2 cellular contexts compared by ENCODE assay signal in the genomic region with DNA sequence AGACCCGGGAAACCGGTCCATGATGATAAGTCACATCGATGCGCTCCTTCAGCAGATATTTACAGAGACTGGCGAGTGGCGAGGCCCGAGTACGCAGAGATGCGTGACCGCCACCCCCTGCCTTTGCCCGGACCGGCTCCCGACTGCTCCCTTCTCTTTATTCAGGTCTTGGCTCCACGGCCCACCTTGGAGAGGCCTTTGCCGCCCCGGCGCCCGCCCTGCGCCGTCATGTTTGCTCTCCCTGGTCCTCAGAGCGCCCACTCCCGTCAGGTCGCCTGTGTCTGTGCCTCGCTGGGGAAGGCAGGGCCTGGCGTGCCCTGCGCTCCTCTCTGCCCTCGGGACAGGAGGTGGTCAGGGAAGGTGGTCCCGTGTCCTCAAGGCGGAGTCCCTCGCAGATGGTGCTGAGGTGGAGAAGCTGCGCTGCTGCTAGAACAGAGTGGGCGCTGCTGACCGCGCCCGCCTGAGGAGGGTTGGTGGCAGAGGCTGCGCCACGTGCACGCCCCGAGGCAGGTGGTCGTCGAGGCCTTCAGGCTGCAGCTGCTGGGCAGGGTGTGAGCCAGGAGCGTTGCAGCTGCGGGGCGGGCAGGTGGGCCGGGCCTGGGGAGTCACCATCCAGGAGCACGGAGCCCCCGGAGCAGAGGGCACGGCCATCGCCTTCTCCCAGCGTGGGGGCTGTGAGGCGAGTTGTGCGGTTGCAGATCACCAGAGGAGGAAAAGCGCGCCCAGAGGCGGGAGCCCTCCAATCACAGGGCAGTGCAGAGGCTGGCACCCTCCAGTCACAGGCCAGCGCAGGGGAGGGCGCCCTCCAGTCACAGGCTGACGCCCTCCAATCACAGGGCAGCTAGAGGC.
A peak's percentile ranks its signal among the peaks of the same experiment; 100 is the strongest.
TF ChIP-seq lines count a peak whose summit lies in the region.

No MANE protein-coding gene starts in this region.

TF ChIP-seq in WTC11, 78 proteins besides CTCF, POLR2A, EP300 and RAD21:
- TF ChIP-seq TEAD4 (CRISPR knock-in tag; IDR thresholded peaks at IDR 0.05) (no peak), ZNF263 (CRISPR knock-in tag; IDR thresholded peaks at IDR 0.05; ENCODE audit: low read depth) (no peak), TCF7 (CRISPR knock-in tag; IDR thresholded peaks at IDR 0.05; ENCODE audit: low read depth) (0 out of 2 replicates have a peak, but pooled peaks have one; percentile 56)
- TF ChIP-seq, protein P1, sequence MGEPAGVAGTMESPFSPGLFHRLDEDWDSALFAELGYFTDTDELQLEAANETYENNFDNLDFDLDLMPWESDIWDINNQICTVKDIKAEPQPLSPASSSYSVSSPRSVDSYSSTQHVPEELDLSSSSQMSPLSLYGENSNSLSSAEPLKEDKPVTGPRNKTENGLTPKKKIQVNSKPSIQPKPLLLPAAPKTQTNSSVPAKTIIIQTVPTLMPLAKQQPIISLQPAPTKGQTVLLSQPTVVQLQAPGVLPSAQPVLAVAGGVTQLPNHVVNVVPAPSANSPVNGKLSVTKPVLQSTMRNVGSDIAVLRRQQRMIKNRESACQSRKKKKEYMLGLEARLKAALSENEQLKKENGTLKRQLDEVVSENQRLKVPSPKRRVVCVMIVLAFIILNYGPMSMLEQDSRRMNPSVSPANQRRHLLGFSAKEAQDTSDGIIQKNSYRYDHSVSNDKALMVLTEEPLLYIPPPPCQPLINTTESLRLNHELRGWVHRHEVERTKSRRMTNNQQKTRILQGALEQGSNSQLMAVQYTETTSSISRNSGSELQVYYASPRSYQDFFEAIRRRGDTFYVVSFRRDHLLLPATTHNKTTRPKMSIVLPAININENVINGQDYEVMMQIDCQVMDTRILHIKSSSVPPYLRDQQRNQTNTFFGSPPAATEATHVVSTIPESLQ (CRISPR knock-in tag; IDR thresholded peaks at IDR 0.05) = no peak
- TF ChIP-seq, protein P2, sequence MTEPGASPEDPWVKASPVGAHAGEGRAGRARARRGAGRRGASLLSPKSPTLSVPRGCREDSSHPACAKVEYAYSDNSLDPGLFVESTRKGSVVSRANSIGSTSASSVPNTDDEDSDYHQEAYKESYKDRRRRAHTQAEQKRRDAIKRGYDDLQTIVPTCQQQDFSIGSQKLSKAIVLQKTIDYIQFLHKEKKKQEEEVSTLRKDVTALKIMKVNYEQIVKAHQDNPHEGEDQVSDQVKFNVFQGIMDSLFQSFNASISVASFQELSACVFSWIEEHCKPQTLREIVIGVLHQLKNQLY (CRISPR knock-in tag; IDR thresholded peaks at IDR 0.05) = no peak

TF ChIP-seq in HepG2, 621 proteins besides CTCF, POLR2A, EP300 and RAD21:
- TF ChIP-seq AGO2 (optimal IDR thresholded peaks at IDR 0.05; ENCODE audit: low read depth, low read length) (peak; percentile 66), CEBPB (IDR thresholded peaks at IDR 0.05; ENCODE audit: borderline replicate concordance, low read depth, low read length) (no peak), RBM22 (optimal IDR thresholded peaks at IDR 0.05; ENCODE audit: low read length) (no peak), NFE2 (CRISPR knock-in tag; IDR thresholded peaks at IDR 0.05) (no peak)
- TF ChIP-seq, protein P3, sequence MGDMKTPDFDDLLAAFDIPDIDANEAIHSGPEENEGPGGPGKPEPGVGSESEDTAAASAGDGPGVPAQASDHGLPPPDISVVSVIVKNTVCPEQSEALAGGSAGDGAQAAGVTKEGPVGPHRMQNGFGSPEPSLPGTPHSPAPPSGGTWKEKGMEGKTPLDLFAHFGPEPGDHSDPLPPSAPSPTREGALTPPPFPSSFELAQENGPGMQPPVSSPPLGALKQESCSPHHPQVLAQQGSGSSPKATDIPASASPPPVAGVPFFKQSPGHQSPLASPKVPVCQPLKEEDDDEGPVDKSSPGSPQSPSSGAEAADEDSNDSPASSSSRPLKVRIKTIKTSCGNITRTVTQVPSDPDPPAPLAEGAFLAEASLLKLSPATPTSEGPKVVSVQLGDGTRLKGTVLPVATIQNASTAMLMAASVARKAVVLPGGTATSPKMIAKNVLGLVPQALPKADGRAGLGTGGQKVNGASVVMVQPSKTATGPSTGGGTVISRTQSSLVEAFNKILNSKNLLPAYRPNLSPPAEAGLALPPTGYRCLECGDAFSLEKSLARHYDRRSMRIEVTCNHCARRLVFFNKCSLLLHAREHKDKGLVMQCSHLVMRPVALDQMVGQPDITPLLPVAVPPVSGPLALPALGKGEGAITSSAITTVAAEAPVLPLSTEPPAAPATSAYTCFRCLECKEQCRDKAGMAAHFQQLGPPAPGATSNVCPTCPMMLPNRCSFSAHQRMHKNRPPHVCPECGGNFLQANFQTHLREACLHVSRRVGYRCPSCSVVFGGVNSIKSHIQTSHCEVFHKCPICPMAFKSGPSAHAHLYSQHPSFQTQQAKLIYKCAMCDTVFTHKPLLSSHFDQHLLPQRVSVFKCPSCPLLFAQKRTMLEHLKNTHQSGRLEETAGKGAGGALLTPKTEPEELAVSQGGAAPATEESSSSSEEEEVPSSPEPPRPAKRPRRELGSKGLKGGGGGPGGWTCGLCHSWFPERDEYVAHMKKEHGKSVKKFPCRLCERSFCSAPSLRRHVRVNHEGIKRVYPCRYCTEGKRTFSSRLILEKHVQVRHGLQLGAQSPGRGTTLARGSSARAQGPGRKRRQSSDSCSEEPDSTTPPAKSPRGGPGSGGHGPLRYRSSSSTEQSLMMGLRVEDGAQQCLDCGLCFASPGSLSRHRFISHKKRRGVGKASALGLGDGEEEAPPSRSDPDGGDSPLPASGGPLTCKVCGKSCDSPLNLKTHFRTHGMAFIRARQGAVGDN (CRISPR knock-in tag; IDR thresholded peaks at IDR 0.05) = peak; percentile 20; the same call in 1 of the 2 replicates
